ENCODE assay signal across 25 cellular contexts in the genomic region with DNA sequence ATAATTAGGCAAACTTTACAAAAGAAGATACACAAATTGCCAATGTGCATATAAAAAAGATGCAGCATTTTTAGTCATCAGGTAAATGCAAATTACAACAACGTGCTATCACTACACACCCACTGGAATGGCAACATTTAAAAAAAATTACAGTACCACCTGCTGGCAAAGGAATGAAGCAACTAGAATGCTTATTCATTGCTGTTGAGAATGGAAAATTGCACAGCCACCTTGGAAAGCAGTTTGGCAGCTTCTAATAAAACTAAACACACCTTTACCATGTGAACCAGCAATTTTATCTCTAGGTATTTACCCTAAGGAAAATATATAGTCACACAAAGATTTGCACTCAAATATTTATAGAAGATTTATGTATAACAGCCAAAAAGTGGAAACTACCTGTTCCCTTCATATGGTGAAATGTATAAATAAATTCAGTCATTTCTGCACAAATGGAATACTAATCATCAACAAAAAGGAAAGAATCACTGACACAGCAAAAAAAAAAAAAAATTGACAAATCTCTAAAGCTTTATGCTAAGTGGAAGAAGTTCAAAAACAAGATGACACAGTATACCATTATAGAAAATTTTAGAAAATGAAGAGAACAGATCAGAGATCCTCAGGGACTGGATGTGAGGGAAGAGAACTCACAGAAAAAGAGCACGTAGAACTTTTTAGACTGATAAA. TPM values are rescaled to one million over a fixed set of nuclear protein-coding genes. Genes with fewer than 3 reads are reported as not detected.
DNase-seq lines count a peak whose midpoint lies in the region; ATAC-seq and TF ChIP-seq lines count a peak whose summit lies in the region.
"Had no signal": no experiment of that assay in that cellular context is flagged by ENCODE, and none has a peak within 500 bp of the region (broad histone marks: within the 10 kb centered on the region; RNA-seq: fewer than 3 reads in every experiment).

No MANE protein-coding gene starts in this region.

- no peak overlapping the region for H3K27ac ChIP-seq in breast epithelium
- no peak overlapping the region for H3K27ac ChIP-seq in CD8-positive, alpha-beta T cell (ENCODE audit: low read depth, low read length)
- H3K27ac ChIP-seq: PC-9, stomach had no signal

- DNase-seq in MCF 10A (ENCODE audit: unreplicated experiment): peak; percentile 48
- DNase-seq in breast epithelium (ENCODE audit: low spot score in 2 of 2): no peak
- peak; percentile 5 for DNase-seq in SW480 (ENCODE audit: low spot score)
- DNase-seq in left colon: no peak
- DNase-seq in CD8-positive, alpha-beta T cell: no peak
- DNase-seq: activated CD4-positive, CD25-positive, alpha-beta regulatory T cell; activated naive CD4-positive, alpha-beta T cell treated with anti-CD3 and anti-CD28 coated beads, Interleukin-2, amount 10 ng/mL, durations not matched to agents 7 days and 5 days; activated T-cell treated with anti-CD3 and anti-CD28 coated beads, Interleukin-2, amount 50 U/mL, for 24 hours; CD4-positive, alpha-beta memory T cell; DMS79 treated with DMSO at 0.1 percent for 48 hours; H7; hippocampal formation; NCI-H1694 treated with DMSO at 0.1 percent for 48 hours; NCI-H510A treated with DMSO at 0.1 percent for 48 hours; SK-N-SH; stimulated activated CD4-positive, alpha-beta T cell treated with anti-CD3 and anti-CD28 coated beads, Interleukin-4, amount 100 ng/mL, for 24 hours; stomach had no signal

- H3K4me1 ChIP-seq in breast epithelium (no peaks in the 10 kb centered on the region), Loucy (ENCODE audit: insufficient read depth, low read length, poor library complexity, severe bottlenecking) (no peaks in the 10 kb centered on the region)
- H3K4me1 ChIP-seq in CD8-positive, alpha-beta T cell (ENCODE audit: insufficient read depth, low read length): no peaks in the 10 kb centered on the region
- H3K4me1 ChIP-seq: stomach had no signal

- POLR2A ChIA-PET in MCF 10A (lab: Yijun Ruan, JAX): interaction anchor here (0.6 kb wide), 1 partner anchor 30 kb away, joined by 3 read pairs; no protein-coding TSS in a partner anchor
- POLR2A ChIA-PET in CD8-positive, alpha-beta T cell (lab: Charles Lee): no interaction called here

- no peaks in the 10 kb centered on the region for H3F3A ChIP-seq in Loucy (ENCODE audit: low read depth)

- H3K4me3 Mint-ChIP-seq in MCF 10A (ENCODE audit: unreplicated experiment): no peak overlapping the region
- no peak overlapping the region for H3K4me3 Mint-ChIP-seq in CD8-positive, alpha-beta T cell
- H3K4me3 Mint-ChIP-seq: activated naive CD4-positive, alpha-beta T cell treated with anti-CD3 and anti-CD28 coated beads, Interleukin-2, amount 10 ng/mL, durations not matched to agents 7 days and 5 days; activated T-cell treated with anti-CD3 and anti-CD28 coated beads, Interleukin-2, amount 50 U/mL, for 24 hours; CD4-positive, alpha-beta memory T cell; central memory CD8-positive, alpha-beta T cell had no signal

- peaks cover 27 to 36% of the 10 kb centered on the region in 2 donors for H3K9me3 ChIP-seq in breast epithelium
- no peaks in the 10 kb centered on the region; the same call in 1 of the 2 replicates for H3K9me3 ChIP-seq in Loucy (ENCODE audit: insufficient read depth, low read depth, low read length)
- peaks cover 16% of the 10 kb centered on the region for H3K9me3 ChIP-seq in CD8-positive, alpha-beta T cell (ENCODE audit: low read length)

- H3K4me1 Mint-ChIP-seq in MCF 10A (ENCODE audit: insufficient read depth, unreplicated experiment): no peaks in the 10 kb centered on the region
- no peaks in the 10 kb centered on the region for H3K4me1 Mint-ChIP-seq in CD8-positive, alpha-beta T cell (ENCODE audit: low read depth)
- H3K4me1 Mint-ChIP-seq: activated naive CD4-positive, alpha-beta T cell treated with anti-CD3 and anti-CD28 coated beads, Interleukin-2, amount 10 ng/mL, durations not matched to agents 7 days and 5 days; CD4-positive, alpha-beta memory T cell; central memory CD8-positive, alpha-beta T cell had no signal

- H3K9me2 ChIP-seq in Loucy (replicated peaks; ENCODE audit: low read depth, low read length): no peaks in the 10 kb centered on the region
- H3K9me2 ChIP-seq: SK-N-SH had no signal

- peak; percentile 18 for TF ChIP-seq CTCF in MCF 10A (IDR thresholded peaks at IDR 0.05; ENCODE audit: unreplicated experiment)
- no peak for TF ChIP-seq CTCF in breast epithelium (IDR thresholded peaks at IDR 0.05)
- peak; percentile 33 for TF ChIP-seq CTCF in Loucy (conservative IDR thresholded peaks at IDR 0.05; ENCODE audit: low read length)
- TF ChIP-seq CTCF in CD8-positive, alpha-beta T cell (IDR thresholded peaks at IDR 0.05): no peak

- ATAC-seq in left colon: peak; percentile 50
- ATAC-seq in GM19467 (IDR thresholded peaks at IDR 0.05; ENCODE audit: unreplicated experiment): no peak
- no peak for ATAC-seq in HG02623 (IDR thresholded peaks at IDR 0.05; ENCODE audit: unreplicated experiment)
- ATAC-seq in CD8-positive, alpha-beta T cell: no peak

- no peak overlapping the region for H3K9ac ChIP-seq in Loucy (ENCODE audit: low read depth, low read length, poor library complexity, severe bottlenecking)
- H3K9ac ChIP-seq: SK-N-SH had no signal

- no TSS peak for BruUV-seq in MCF 10A (replicated peaks; lab: Mats Ljungman, UMichigan)

- no peaks in the 10 kb centered on the region for H3K36me3 ChIP-seq in breast epithelium
- no peaks in the 10 kb centered on the region for H3K36me3 ChIP-seq in Loucy (ENCODE audit: insufficient read depth, low read length)
- no peaks in the 10 kb centered on the region for H3K36me3 ChIP-seq in CD8-positive, alpha-beta T cell (ENCODE audit: insufficient read depth, low read length)
- H3K36me3 ChIP-seq: stomach had no signal

- intact Hi-C loops in MCF 10A (cut with micrococcal nuclease): no loop called here
- intact Hi-C loops in breast epithelium (cut with DNase I; ENCODE audit: low total_unique reads): no loop called here
- intact Hi-C loops in left colon (cut with DNase I, micrococcal nuclease): no loop called here
- intact Hi-C loops in CD8-positive, alpha-beta T cell (cut with DNase I, micrococcal nuclease): no loop called here

- H2AFZ ChIP-seq in Loucy (ENCODE audit: low read length): no peak overlapping the region
- H2AFZ ChIP-seq: PC-9 had no signal

- no peak for TF ChIP-seq POLR2A in breast epithelium (IDR thresholded peaks at IDR 0.05)

- H3K27me3 ChIP-seq in breast epithelium (no peaks in the 10 kb centered on the region), Loucy (ENCODE audit: insufficient read depth, low read length, poor library complexity, severe bottlenecking) (no peaks in the 10 kb centered on the region)
- H3K27me3 ChIP-seq in CD8-positive, alpha-beta T cell (ENCODE audit: insufficient read depth, low read length): no peaks in the 10 kb centered on the region
- H3K27me3 ChIP-seq: stomach had no signal

- H4K20me1 ChIP-seq in Loucy (ENCODE audit: insufficient read depth, low read length, poor library complexity, severe bottlenecking): no peaks in the 10 kb centered on the region

- H3K4me2 ChIP-seq in Loucy (ENCODE audit: low read depth, low read length, poor library complexity, severe bottlenecking): no peak overlapping the region
- H3K4me2 ChIP-seq: PC-9, SK-N-SH had no signal

- H3K27me3 Mint-ChIP-seq in MCF 10A (ENCODE audit: insufficient read depth, unreplicated experiment): no peaks in the 10 kb centered on the region
- no peaks in the 10 kb centered on the region for H3K27me3 Mint-ChIP-seq in CD8-positive, alpha-beta T cell (ENCODE audit: low read depth)
- H3K27me3 Mint-ChIP-seq: activated naive CD4-positive, alpha-beta T cell treated with anti-CD3 and anti-CD28 coated beads, Interleukin-2, amount 10 ng/mL, durations not matched to agents 7 days and 5 days; activated T-cell treated with anti-CD3 and anti-CD28 coated beads, Interleukin-2, amount 50 U/mL, for 24 hours; central memory CD8-positive, alpha-beta T cell had no signal

- H3K9me3 Mint-ChIP-seq in MCF 10A (ENCODE audit: unreplicated experiment): no peaks in the 10 kb centered on the region
- H3K9me3 Mint-ChIP-seq in CD8-positive, alpha-beta T cell: peaks cover 22% of the 10 kb centered on the region

- no peaks in the 10 kb centered on the region for H3K79me2 ChIP-seq in Loucy (ENCODE audit: insufficient read depth, low read length)

- CTCF ChIA-PET in MCF 10A (lab: Yijun Ruan, JAX): interaction anchor here (0.8 to 4.6 kb wide), 4 partner anchors 14 to 944 kb away, joined by 3 to 22 read pairs (median 4); no protein-coding TSS in a partner anchor
- CTCF ChIA-PET in CD8-positive, alpha-beta T cell (lab: Charles Lee): no interaction called here

- H3K4me3 ChIP-seq in breast epithelium: no peak overlapping the region
- no peak overlapping the region for H3K4me3 ChIP-seq in Loucy (ENCODE audit: low read length, poor library complexity, severe bottlenecking)
- H3K4me3 ChIP-seq in CD8-positive, alpha-beta T cell (ENCODE audit: low read depth, low read length): no peak overlapping the region
- H3K4me3 ChIP-seq: PC-9, stomach had no signal

- H3K36me3 Mint-ChIP-seq in MCF 10A (ENCODE audit: insufficient read depth, unreplicated experiment): no peaks in the 10 kb centered on the region
- no peaks in the 10 kb centered on the region for H3K36me3 Mint-ChIP-seq in CD8-positive, alpha-beta T cell

- H3K27ac Mint-ChIP-seq in MCF 10A (ENCODE audit: low read depth, unreplicated experiment): no peak overlapping the region
- H3K27ac Mint-ChIP-seq in CD8-positive, alpha-beta T cell: no peak overlapping the region
- H3K27ac Mint-ChIP-seq: activated naive CD4-positive, alpha-beta T cell treated with anti-CD3 and anti-CD28 coated beads, Interleukin-2, amount 10 ng/mL, durations not matched to agents 7 days and 5 days; activated T-cell treated with anti-CD3 and anti-CD28 coated beads, Interleukin-2, amount 50 U/mL, for 24 hours; CD4-positive, alpha-beta memory T cell had no signal

RNA-seq across cellular contexts. Expression of gene OXGR1, which starts 30.3 kb away (rescaled TPM):
- total RNA-seq in MCF 10A (2022): not detected in 2 replicates
- 1 to 10 TPM in 2 of 3 donors, under 1 TPM in 1; 0.64 to 2.0 (median 1.9) TPM for total RNA-seq in breast epithelium
- 1 to 10 TPM; 2.0 to 2.3 TPM for total RNA-seq in left colon
- total RNA-seq in CD8-positive, alpha-beta T cell: not detected
- total RNA-seq: CD4-positive, alpha-beta memory T cell; epithelial cell of proximal tubule; lung microvascular endothelial cell; PC-9; pulmonary artery endothelial cell had no signal

Comparison
In these comparisons a context has a peak if more than half of its experiments do, and no peak if none do; other contexts are left out.
1. DNase-seq: peak in MCF 10A (single experiment) and SW480 (single experiment); none in breast epithelium (0 of 2), left colon (0 of 2) and CD8-positive, alpha-beta T cell (0 of 7).
2. CTCF ChIP-seq: peak in MCF 10A (single experiment) and Loucy (single experiment); none in breast epithelium (0 of 3) and CD8-positive, alpha-beta T cell (single experiment).